ENCODE assay signal across 20 cellular contexts in genomic region chr6:27862396-27863061, GRCh38. TPM values are rescaled to one million over a fixed set of nuclear protein-coding genes. Genes with fewer than 3 reads are reported as not detected.
DNase-seq lines count a peak whose midpoint lies in the region; ATAC-seq, FAIRE-seq and TF ChIP-seq lines count a peak whose summit lies in the region.
"Had no signal": no experiment of that assay in that cellular context is flagged by ENCODE, and none has a peak within 500 bp of the region (broad histone marks: within the 10 kb centered on the region; RNA-seq: fewer than 3 reads in every experiment).

No MANE protein-coding gene starts in this region.

- no peak for TF ChIP-seq RAD21 in K562 (CRISPR knock-in tag; conservative IDR thresholded peaks at IDR 0.05 in 1 of 2, IDR thresholded peaks at IDR 0.05 in 1 of 2)

- H3K4me3 Mint-ChIP-seq in IgD-negative memory B cell, result peak overlapping the region in 1 of 4 donors; percentile 84
- H3K4me3 Mint-ChIP-seq: memory B cell had no signal

- no peak overlapping the region for H2AFZ ChIP-seq in K562 (ENCODE audit: low read depth, low read length)
- H2AFZ ChIP-seq in osteoblast (ENCODE audit: low read length), result peak overlapping the region; percentile 21

- CTCF ChIA-PET in K562 (lab: Yijun Ruan, JAX; ENCODE audit: low intra/inter-chr PET ratio), result no interaction called here

- H3K4me2 ChIP-seq in K562 (ENCODE audit: insufficient read depth, low read length) (0 out of 2 replicates have a peak overlapping the region, but pooled peaks have one; percentile 32), osteoblast (ENCODE audit: insufficient read depth, low read length) (no peak overlapping the region)

- peak overlapping the region; percentile 33 to 88 (median 64) for H3K27ac Mint-ChIP-seq in IgD-negative memory B cell

- TF ChIP-seq POLR2A in K562 (conservative IDR thresholded peaks at IDR 0.05), result no peak

- no peak for FAIRE-seq in K562 (lab: Jason Lieb, UNC)
- FAIRE-seq: endometrium had no signal

- no peaks in the 10 kb centered on the region for H3K27me3 ChIP-seq in K562 (ENCODE audit: control insufficient read depth in 2 of 2, insufficient read depth in 2 of 2, low read length in 2 of 2)
- no peaks in the 10 kb centered on the region for H3K27me3 ChIP-seq in osteoblast (ENCODE audit: insufficient read depth, low read length)
- no peaks in the 10 kb centered on the region for H3K27me3 ChIP-seq in right cardiac atrium (ENCODE audit: control insufficient read depth, insufficient read depth)

- ATAC-seq in K562 (no peak), right cardiac atrium (no peak)
- no peak for ATAC-seq in activated CD4-positive, CD25-positive, alpha-beta regulatory T cell treated with anti-CD3 and anti-CD28 coated beads, Interleukin-2, amount 50 U/mL, for 24 hours

- H3K9ac ChIP-seq in K562 (ENCODE audit: insufficient read depth in 1 of 2, low read depth in 2 of 2, low read length in 2 of 2), result peak overlapping the region in 1 of 2 experiments; percentile 74; a peak in 3 of 4 replicates

- H3K4me3 ChIP-seq in K562, result no peak overlapping the region
- no peak overlapping the region for H3K4me3 ChIP-seq in osteoblast (ENCODE audit: insufficient read depth, low read length)
- H3K4me3 ChIP-seq in right cardiac atrium (ENCODE audit: low read length), result no peak overlapping the region
- H3K4me3 ChIP-seq: adrenal gland had no signal

- H3K36me3 ChIP-seq in K562 (ENCODE audit: control insufficient read depth, insufficient read depth, low read length) (no peaks in the 10 kb centered on the region), osteoblast (ENCODE audit: insufficient read depth, low read length) (no peaks in the 10 kb centered on the region)
- H3K36me3 ChIP-seq: adrenal gland, neutrophil had no signal

- H3K36me3 Mint-ChIP-seq in IgD-negative memory B cell, result no peaks in the 10 kb centered on the region
- H3K36me3 Mint-ChIP-seq: memory B cell had no signal

- DNase-seq in DMS53 (lab: John Stamatoyannopoulos, UW), result peak; percentile 14
- DNase-seq in DMS53 treated with DMSO at 0.1 percent for 48 hours (lab: John Stamatoyannopoulos, UW; ENCODE audit: unreplicated experiment), result no peak
- no peak for DNase-seq in K562 (ENCODE audit: extremely low read depth in 1 of 4, low spot score in 3 of 4)
- no peak for DNase-seq in osteoblast (ENCODE audit: insufficient read length, low spot score, missing footprints)
- no peak for DNase-seq in right cardiac atrium
- no peak for DNase-seq in KBM-7
- DNase-seq: 8988T; activated CD4-positive, alpha-beta T cell treated with anti-CD3 and anti-CD28 coated beads for 4 hours; cerebellar nuclear complex; SHP77; stimulated activated CD4-positive, alpha-beta T cell treated with anti-CD3 and anti-CD28 coated beads, Interleukin-4, amount 100 ng/mL, for 24 hours; T1000 had no signal

- H3K4me1 ChIP-seq in K562 (replicated peaks in 1 of 2; ENCODE audit: control insufficient read depth in 2 of 2, insufficient read depth in 2 of 2, low read length in 2 of 2) (peaks cover 15 to 16% of the 10 kb centered on the region in 2 experiments; a peak in 4 of 5 replicates), osteoblast (ENCODE audit: insufficient read depth, low read length) (peaks cover 15% of the 10 kb centered on the region), right cardiac atrium (ENCODE audit: control insufficient read depth, insufficient read depth, low read length) (peaks cover 8% of the 10 kb centered on the region)

- H3K9me3 ChIP-seq in K562 (replicated peaks; ENCODE audit: control insufficient read depth, insufficient read depth, low read depth, low read length), result no peaks in the 10 kb centered on the region
- no peaks in the 10 kb centered on the region for H3K9me3 ChIP-seq in osteoblast (ENCODE audit: low read depth, low read length)
- no peaks in the 10 kb centered on the region for H3K9me3 ChIP-seq in right cardiac atrium (ENCODE audit: control insufficient read depth, low read length)
- H3K9me3 ChIP-seq: adrenal gland, neutrophil had no signal

- H3K27me3 Mint-ChIP-seq in IgD-negative memory B cell, result no peaks in the 10 kb centered on the region
- H3K27me3 Mint-ChIP-seq: memory B cell had no signal

- H4K20me1 ChIP-seq in K562 (replicated peaks; ENCODE audit: control insufficient read depth, insufficient read depth, low read length) (no peaks in the 10 kb centered on the region), osteoblast (ENCODE audit: insufficient read depth, low read length) (no peaks in the 10 kb centered on the region)

- intact Hi-C loops in K562 (cut with micrococcal nuclease), result no loop called here
- intact Hi-C loops in right cardiac atrium (cut with DNase I), result no loop called here

- peaks cover 0 to 4% (median 3%) of the 10 kb centered on the region in 3 donors for H3K9me3 Mint-ChIP-seq in IgD-negative memory B cell

- TF ChIP-seq CTCF in K562 (IDR thresholded peaks at IDR 0.05 in 2 of 3, conservative IDR thresholded peaks at IDR 0.05 in 1 of 3; ENCODE audit: insufficient read depth in 2 of 3, low read depth in 1 of 3, low read length in 3 of 3) (no peak), osteoblast (IDR thresholded peaks at IDR 0.05; ENCODE audit: extremely low read depth, low read depth, low read length) (no peak)

- H3K4me1 Mint-ChIP-seq in IgD-negative memory B cell, result peaks cover 22 to 32% (median 31%) of the 10 kb centered on the region in 3 donors

- whole genome bisulfite sequencing in K562 (ENCODE audit: insufficient coverage, low coverage, missing lambda C conversion rate), result 50% methylated on average over 6 of the region's 6 CpGs
- 82% methylated on average over 6 of the region's 6 CpGs for WGBS in right cardiac atrium

- peak overlapping the region; percentile 43; the same call in 2 of the 3 replicates for H3K27ac ChIP-seq in K562 (ENCODE audit: extremely low read depth, low read depth, low read length)
- H3K27ac ChIP-seq in osteoblast (ENCODE audit: low read depth, low read length), result no peak overlapping the region
- H3K27ac ChIP-seq in right cardiac atrium (ENCODE audit: low read length), result no peak overlapping the region
- H3K27ac ChIP-seq: adrenal gland, neutrophil had no signal

- in situ Hi-C loops in K562 (cut with MboI) (no loop called here), KBM-7 (cut with MboI; ENCODE audit: low pct_unique_long_range_greater_than_20kb, low sequenced_read_pairs) (no loop called here)

- no TSS peak for BruUV-seq in K562 (replicated peaks; lab: Mats Ljungman, UMichigan)

- H3K9me1 ChIP-seq in K562 (ENCODE audit: control insufficient read depth, insufficient read depth, low read length), result no peaks in the 10 kb centered on the region

- POLR2A ChIA-PET in K562 (lab: Yijun Ruan, JAX), result interaction anchor here (0.8 to 18.7 kb wide), 8 partner anchors 9 to 54 kb away, joined by 3 to 306 read pairs (median 14); a partner anchor contains a TSS

- peaks cover 37% of the 10 kb centered on the region for H3K79me2 ChIP-seq in K562 (ENCODE audit: control insufficient read depth, insufficient read depth, low read length)
- H3K79me2 ChIP-seq in osteoblast (ENCODE audit: insufficient read depth, low read length), result no peaks in the 10 kb centered on the region

- no peak for TF ChIP-seq EP300 in K562 (IDR thresholded peaks at IDR 0.05; ENCODE audit: low read length)

TF ChIP-seq in K562, 482 proteins besides CTCF, POLR2A, EP300 and RAD21:
- TF ChIP-seq POLR2G (IDR thresholded peaks at IDR 0.05; ENCODE audit: low read depth, low read length) (no peak), PRPF4 (IDR thresholded peaks at IDR 0.05; ENCODE audit: insufficient read depth, low read depth, low read length, poor library complexity, severe bottlenecking) (no peak), SOX6 (IDR thresholded peaks at IDR 0.05) (peak; percentile 46; the same call in 1 of the 2 replicates), ZZZ3 (IDR thresholded peaks at IDR 0.05) (no peak), TBP (optimal IDR thresholded peaks at IDR 0.05; ENCODE audit: low read depth, low read length) (no peak), ZNF584 (CRISPR knock-in tag; IDR thresholded peaks at IDR 0.05; ENCODE audit: low read depth) (no peak), KAT8 (IDR thresholded peaks at IDR 0.05; ENCODE audit: low read depth) (no peak)

RNA-seq across cellular contexts. Expression of gene OR2B2, which starts 49.7 kb away (rescaled TPM):
- not detected for polyA plus RNA-seq in IgD-negative memory B cell
- not detected in 2 replicates for total RNA-seq in K562 (2011; cell fraction: chromatin; rRNA removed; ENCODE audit: low replicate concordance)
- total RNA-seq in K562 (2011; cell fraction: nucleolus; rRNA removed), result not detected in 2 replicates
- not detected in 2 replicates for total RNA-seq in K562 (2011; cell fraction: nucleoplasm; rRNA removed)
- total RNA-seq in K562 (2014; rRNA removed), result not detected in 2 replicates
- total RNA-seq in K562 (2014; rRNA removed; fragmentation: Illumina TruSeq; extraction: Trizol), result not detected in 2 replicates
- total RNA-seq in K562 (2015; rRNA removed; fragmentation: Illumina TruSeq; extraction: Trizol), result not detected in 2 replicates
- total RNA-seq in K562 (2021), result not detected in 2 replicates
- polyA plus RNA-seq in K562 (2011; rRNA removed), result not detected in 2 replicates
- not detected in 2 replicates for polyA plus RNA-seq in K562 (2011; cell fraction: cytosol; rRNA removed)
- polyA plus RNA-seq in K562 (2011; cell fraction: nucleus; rRNA removed), result not detected in 2 replicates
- polyA plus RNA-seq in K562 (2012), result 0.14 and 0.57 TPM in 2 replicates
- polyA plus RNA-seq in K562 (2014; fragmentation: Illumina TruSeq; extraction: Trizol), result not detected in 2 replicates
- under 1 TPM in 1 of 2 experiments, not detected in 1; 0.24 TPM for polyA plus RNA-seq in K562 (2014; fragmentation: Nextera tagmentation; extraction: Ambion mirVana)
- not detected in 2 replicates for polyA plus RNA-seq in K562 (2014; rRNA removed)
- not detected in 2 replicates for polyA minus RNA-seq in K562 (2011; rRNA and poly(A)+ RNA removed)
- polyA minus RNA-seq in K562 (2011; cell fraction: cytosol; rRNA and poly(A)+ RNA removed), result not detected in 2 replicates
- not detected in 2 replicates for polyA minus RNA-seq in K562 (2011; cell fraction: nucleus; rRNA and poly(A)+ RNA removed)
- not detected in 2 replicates for total RNA-seq in osteoblast
- total RNA-seq in right cardiac atrium, result not detected
- not detected for polyA plus RNA-seq in right cardiac atrium
- total RNA-seq: adrenal gland, Daoy had no signal
- polyA plus RNA-seq: adrenal gland, thymus had no signal
